9 cellular contexts compared by ENCODE assay signal in the genomic region with DNA sequence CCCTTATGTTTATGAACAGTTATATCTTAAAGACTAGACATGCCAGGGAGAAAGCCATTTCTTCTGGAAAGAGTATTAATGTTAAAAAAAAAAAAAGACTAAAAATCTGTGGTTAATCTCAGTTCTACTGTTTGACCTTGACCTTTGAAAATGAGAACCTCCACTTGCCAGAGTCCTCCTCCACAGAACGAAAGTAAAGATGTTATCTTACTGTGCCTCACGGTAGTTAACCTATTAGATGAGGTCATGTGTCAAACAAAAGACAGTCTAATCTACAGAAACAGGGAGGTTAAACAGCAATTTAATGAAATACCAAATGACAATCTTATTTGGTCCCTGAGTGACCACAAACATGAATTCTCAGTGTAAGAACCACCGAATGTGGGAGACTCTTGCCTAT. TPM values are rescaled to one million over a fixed set of nuclear protein-coding genes. Genes with fewer than 3 reads are reported as not detected.
A peak's percentile ranks its signal among the peaks of the same experiment; 100 is the strongest.
DNase-seq lines count a peak whose midpoint lies in the region; ATAC-seq and TF ChIP-seq lines count a peak whose summit lies in the region.
"Had no signal": no experiment of that assay in that cellular context is flagged by ENCODE, and none has a peak within 500 bp of the region (broad histone marks: within the 10 kb centered on the region; RNA-seq: fewer than 3 reads in every experiment).

No MANE protein-coding gene starts in this region.

- no peaks in the 10 kb centered on the region for H3K79me2 ChIP-seq in PC-9 (ENCODE audit: low read depth)

- H3K4me1 ChIP-seq in CD8-positive, alpha-beta T cell (ENCODE audit: insufficient read depth, low read length), result peaks cover 59% of the 10 kb centered on the region
- peaks cover 9% of the 10 kb centered on the region for H3K4me1 ChIP-seq in PC-9 (replicated peaks; ENCODE audit: insufficient read depth)

- H3K9me3 Mint-ChIP-seq in CD8-positive, alpha-beta T cell, result no peaks in the 10 kb centered on the region
- H3K9me3 Mint-ChIP-seq in activated T-helper 1 cell treated with anti-CD3 and anti-CD28 coated beads, Interleukin-12 subunit alpha, Interleukin-12 subunit beta, Interleukin-2, Interleukin-4 antibody, amounts not matched to agents 30 ng/mL and 10 ng/mL and 1 ng/mL, durations not matched to agents 14 hours and 24 hours and 36 hours, result no peaks in the 10 kb centered on the region

- in situ Hi-C loops in ACHN (cut with HindIII; ENCODE audit: low pct_ligation_motif_present, low pct_unique_long_range_greater_than_20kb, low sequenced_read_pairs), result no loop called here

- DNase-seq in CD8-positive, alpha-beta T cell, result no peak
- DNase-seq in GM19240 (ENCODE audit: insufficient read length, low spot score) (peak; percentile 45), PC-9 (no peak), ACHN (no peak)
- no peak for DNase-seq in activated T-helper 1 cell treated with anti-CD3 and anti-CD28 coated beads, Interleukin-12 subunit alpha, Interleukin-12 subunit beta, Interleukin-2, Interleukin-4 antibody, amounts not matched to agents 30 ng/mL and 10 ng/mL and 1 ng/mL, durations not matched to agents 14 hours and 24 hours and 36 hours (ENCODE audit: low spot score)
- no peak for DNase-seq in stimulated activated CD4-positive, alpha-beta T cell treated with anti-CD3 and anti-CD28 coated beads, Interleukin-2, amount 100 ng/mL, for 24 hours
- no peak for DNase-seq in activated CD8-positive, alpha-beta memory T cell treated with anti-CD3 and anti-CD28 coated beads for 24 hours

- no peaks in the 10 kb centered on the region for H3K36me3 ChIP-seq in CD8-positive, alpha-beta T cell (ENCODE audit: insufficient read depth, low read length)
- no peaks in the 10 kb centered on the region for H3K36me3 ChIP-seq in PC-9 (ENCODE audit: low read depth)

- no TSS peak for BruUV-seq in PC-9 (replicated peaks; lab: Mats Ljungman, UMichigan)

- no peaks in the 10 kb centered on the region for H3F3A ChIP-seq in PC-9 (ENCODE audit: insufficient read depth, low read depth)

- POLR2A ChIA-PET in CD8-positive, alpha-beta T cell (lab: Charles Lee), result interaction anchor here (1.3 to 4.8 kb wide), 3 partner anchors 21 to 308 kb away, joined by 6 to 53 read pairs (median 17); no protein-coding TSS in a partner anchor
- POLR2A ChIA-PET in PC-9 (lab: Charles Lee; ENCODE audit: unreplicated experiment), result no interaction called here

- H3K9me2 ChIP-seq in PC-9 (ENCODE audit: insufficient read depth), result no peaks in the 10 kb centered on the region

- peaks cover 60% of the 10 kb centered on the region for H3K4me1 Mint-ChIP-seq in CD8-positive, alpha-beta T cell (ENCODE audit: low read depth)
- H3K4me1 Mint-ChIP-seq in activated T-helper 1 cell treated with anti-CD3 and anti-CD28 coated beads, Interleukin-12 subunit alpha, Interleukin-12 subunit beta, Interleukin-2, Interleukin-4 antibody, amounts not matched to agents 30 ng/mL and 10 ng/mL and 1 ng/mL, durations not matched to agents 14 hours and 24 hours and 36 hours (ENCODE audit: low read depth), result peaks cover 63% of the 10 kb centered on the region

- no peaks in the 10 kb centered on the region for H3K27me3 ChIP-seq in CD8-positive, alpha-beta T cell (ENCODE audit: insufficient read depth, low read length)
- H3K27me3 ChIP-seq in PC-9 (ENCODE audit: insufficient read depth, low read depth), result no peaks in the 10 kb centered on the region; the same call in 1 of the 2 replicates

- H3K36me3 Mint-ChIP-seq in CD8-positive, alpha-beta T cell, result no peaks in the 10 kb centered on the region
- no peaks in the 10 kb centered on the region for H3K36me3 Mint-ChIP-seq in activated T-helper 1 cell treated with anti-CD3 and anti-CD28 coated beads, Interleukin-12 subunit alpha, Interleukin-12 subunit beta, Interleukin-2, Interleukin-4 antibody, amounts not matched to agents 30 ng/mL and 10 ng/mL and 1 ng/mL, durations not matched to agents 14 hours and 24 hours and 36 hours (ENCODE audit: low read depth)

- H3K27ac Mint-ChIP-seq in CD8-positive, alpha-beta T cell, result peak overlapping the region; percentile 78
- H3K27ac Mint-ChIP-seq in activated T-helper 1 cell treated with anti-CD3 and anti-CD28 coated beads, Interleukin-12 subunit alpha, Interleukin-12 subunit beta, Interleukin-2, Interleukin-4 antibody, amounts not matched to agents 30 ng/mL and 10 ng/mL and 1 ng/mL, durations not matched to agents 14 hours and 24 hours and 36 hours, result peak overlapping the region; percentile 59

- ATAC-seq in CD8-positive, alpha-beta T cell, result peak; percentile 52
- ATAC-seq in HG03108 (IDR thresholded peaks at IDR 0.05; ENCODE audit: unreplicated experiment), result peak; percentile 84

- H4K20me1 ChIP-seq in PC-9 (ENCODE audit: insufficient read depth), result no peaks in the 10 kb centered on the region

- no peaks in the 10 kb centered on the region for H3K9me3 ChIP-seq in CD8-positive, alpha-beta T cell (ENCODE audit: low read length)
- H3K9me3 ChIP-seq in PC-9 (ENCODE audit: insufficient read depth, low read depth), result no peaks in the 10 kb centered on the region

- CTCF ChIA-PET in CD8-positive, alpha-beta T cell (lab: Charles Lee), result interaction anchor here (0.6 to 11.3 kb wide), 23 partner anchors 8 to 416 kb away, joined by 3 to 209 read pairs (median 5); a partner anchor contains a TSS
- CTCF ChIA-PET in PC-9 (lab: Charles Lee), result interaction anchor here (1.0 kb wide), 1 partner anchor 407 kb away, joined by 3 read pairs; no protein-coding TSS in a partner anchor

- no peak overlapping the region for H3K27ac ChIP-seq in CD8-positive, alpha-beta T cell (ENCODE audit: low read depth, low read length)
- H3K27ac ChIP-seq in PC-9, result no peak overlapping the region

- no peak for TF ChIP-seq CTCF in CD8-positive, alpha-beta T cell (IDR thresholded peaks at IDR 0.05)
- TF ChIP-seq CTCF in PC-9 (conservative IDR thresholded peaks at IDR 0.05), result no peak

- H3K27me3 Mint-ChIP-seq in CD8-positive, alpha-beta T cell (ENCODE audit: low read depth), result no peaks in the 10 kb centered on the region
- H3K27me3 Mint-ChIP-seq in activated T-helper 1 cell treated with anti-CD3 and anti-CD28 coated beads, Interleukin-12 subunit alpha, Interleukin-12 subunit beta, Interleukin-2, Interleukin-4 antibody, amounts not matched to agents 30 ng/mL and 10 ng/mL and 1 ng/mL, durations not matched to agents 14 hours and 24 hours and 36 hours (ENCODE audit: insufficient read depth), result peaks cover 13% of the 10 kb centered on the region

- H3K4me2 ChIP-seq in PC-9, result no peak overlapping the region

- peak overlapping the region; percentile 13 for H3K4me3 Mint-ChIP-seq in CD8-positive, alpha-beta T cell
- H3K4me3 Mint-ChIP-seq in activated T-helper 1 cell treated with anti-CD3 and anti-CD28 coated beads, Interleukin-12 subunit alpha, Interleukin-12 subunit beta, Interleukin-2, Interleukin-4 antibody, amounts not matched to agents 30 ng/mL and 10 ng/mL and 1 ng/mL, durations not matched to agents 14 hours and 24 hours and 36 hours, result peak overlapping the region; percentile 57

- intact Hi-C loops in CD8-positive, alpha-beta T cell (cut with DNase I, micrococcal nuclease), result loop anchor here in 1 of 2 experiments (1.0 to 5.0 kb wide), 2 partner anchors 23 to 306 kb away; no protein-coding TSS in a partner anchor
- intact Hi-C loops in activated T-helper 1 cell treated with anti-CD3 and anti-CD28 coated beads, Interleukin-12 subunit alpha, Interleukin-12 subunit beta, Interleukin-2, Interleukin-4 antibody, amounts not matched to agents 30 ng/mL and 10 ng/mL and 1 ng/mL, durations not matched to agents 14 hours and 24 hours and 36 hours (cut with micrococcal nuclease), result loop anchor here (1.0 to 10.0 kb wide), 4 partner anchors 20 to 988 kb away; a partner anchor contains a TSS
- intact Hi-C loops in PC-9 (cut with micrococcal nuclease; ENCODE audit: unreplicated experiment), result loop anchor here (5.0 kb wide), 1 partner anchor 406 kb away; a partner anchor contains a TSS

- H3K4me3 ChIP-seq in CD8-positive, alpha-beta T cell (ENCODE audit: low read depth, low read length), result no peak overlapping the region
- H3K4me3 ChIP-seq in PC-9, result no peak overlapping the region

- no peak overlapping the region for H2AFZ ChIP-seq in PC-9

RNA-seq across cellular contexts. Expression of a gene that starts 51.2 kb away (rescaled TPM):
- total RNA-seq in CD8-positive, alpha-beta T cell, result not detected
- not detected in 2 replicates for total RNA-seq in activated T-helper 1 cell treated with anti-CD3 and anti-CD28 coated beads, Interleukin-12 subunit alpha, Interleukin-12 subunit beta, Interleukin-2, Interleukin-4 antibody, amounts not matched to agents 30 ng/mL and 10 ng/mL and 1 ng/mL, durations not matched to agents 14 hours and 24 hours and 36 hours
- total RNA-seq in PC-9 (2021), result not detected in 2 replicates
- total RNA-seq: kidney epithelial cell had no signal

RNA-seq across cellular contexts. Expression of a gene that starts 57.5 kb away (rescaled TPM):
- total RNA-seq in CD8-positive, alpha-beta T cell, result 1 to 10 TPM; 2.8 to 3.0 TPM
- total RNA-seq in activated T-helper 1 cell treated with anti-CD3 and anti-CD28 coated beads, Interleukin-12 subunit alpha, Interleukin-12 subunit beta, Interleukin-2, Interleukin-4 antibody, amounts not matched to agents 30 ng/mL and 10 ng/mL and 1 ng/mL, durations not matched to agents 14 hours and 24 hours and 36 hours, result 0.10 and 0.49 TPM in 2 replicates
- not detected in 2 replicates for total RNA-seq in PC-9 (2021)
